In the genomic region with DNA sequence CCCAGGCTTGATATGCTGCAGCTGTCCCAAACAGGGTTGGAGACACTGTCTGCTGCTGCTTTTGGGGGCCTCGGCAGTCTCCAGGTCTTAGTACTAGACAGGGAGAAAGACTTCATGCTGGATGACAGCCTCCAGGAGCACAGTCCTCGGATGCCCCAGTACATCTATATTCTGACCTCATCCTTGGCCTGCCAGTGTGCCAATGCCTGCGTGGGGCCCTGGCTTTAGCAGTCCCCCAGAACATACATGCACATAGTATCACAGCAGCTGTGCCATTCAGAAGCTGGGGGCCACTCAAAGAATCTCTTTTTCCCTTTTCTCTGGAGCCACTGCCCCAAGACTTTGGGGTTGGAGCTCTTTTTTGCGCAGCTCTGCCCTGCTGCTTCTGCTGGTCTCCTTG, we compare ENCODE assay signal across 1 cellular context.
TF ChIP-seq lines count a peak whose summit lies in the region.

No MANE protein-coding gene starts in this region.

TF ChIP-seq in WTC11, 78 proteins besides CTCF, POLR2A, EP300 and RAD21 (continued from another document):
- TF ChIP-seq KAT7 (CRISPR knock-in tag; IDR thresholded peaks at IDR 0.05; ENCODE audit: borderline replicate concordance) (no peak), ZNF425 (CRISPR knock-in tag; conservative IDR thresholded peaks at IDR 0.05) (no peak), ZNF396 (CRISPR knock-in tag; IDR thresholded peaks at IDR 0.05; ENCODE audit: borderline replicate concordance) (no peak), NR1H2 (CRISPR knock-in tag; IDR thresholded peaks at IDR 0.05) (no peak), ARID4B (CRISPR knock-in tag; IDR thresholded peaks at IDR 0.05; ENCODE audit: borderline replicate concordance) (no peak), TEAD4 (CRISPR knock-in tag; IDR thresholded peaks at IDR 0.05) (no peak), FOXK1 (CRISPR knock-in tag; IDR thresholded peaks at IDR 0.05) (no peak), ZNF121 (CRISPR knock-in tag; IDR thresholded peaks at IDR 0.05) (no peak), ATF1 (CRISPR knock-in tag; IDR thresholded peaks at IDR 0.05) (no peak), ELF4 (CRISPR knock-in tag; IDR thresholded peaks at IDR 0.05; ENCODE audit: low read depth) (no peak)
- TF ChIP-seq, protein P1, sequence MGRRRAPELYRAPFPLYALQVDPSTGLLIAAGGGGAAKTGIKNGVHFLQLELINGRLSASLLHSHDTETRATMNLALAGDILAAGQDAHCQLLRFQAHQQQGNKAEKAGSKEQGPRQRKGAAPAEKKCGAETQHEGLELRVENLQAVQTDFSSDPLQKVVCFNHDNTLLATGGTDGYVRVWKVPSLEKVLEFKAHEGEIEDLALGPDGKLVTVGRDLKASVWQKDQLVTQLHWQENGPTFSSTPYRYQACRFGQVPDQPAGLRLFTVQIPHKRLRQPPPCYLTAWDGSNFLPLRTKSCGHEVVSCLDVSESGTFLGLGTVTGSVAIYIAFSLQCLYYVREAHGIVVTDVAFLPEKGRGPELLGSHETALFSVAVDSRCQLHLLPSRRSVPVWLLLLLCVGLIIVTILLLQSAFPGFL (CRISPR knock-in tag; IDR thresholded peaks at IDR 0.05; ENCODE audit: borderline replicate concordance) = no peak
TF ChIP-seq in WTC11: peak in this region for 0.
